In the genomic region with DNA sequence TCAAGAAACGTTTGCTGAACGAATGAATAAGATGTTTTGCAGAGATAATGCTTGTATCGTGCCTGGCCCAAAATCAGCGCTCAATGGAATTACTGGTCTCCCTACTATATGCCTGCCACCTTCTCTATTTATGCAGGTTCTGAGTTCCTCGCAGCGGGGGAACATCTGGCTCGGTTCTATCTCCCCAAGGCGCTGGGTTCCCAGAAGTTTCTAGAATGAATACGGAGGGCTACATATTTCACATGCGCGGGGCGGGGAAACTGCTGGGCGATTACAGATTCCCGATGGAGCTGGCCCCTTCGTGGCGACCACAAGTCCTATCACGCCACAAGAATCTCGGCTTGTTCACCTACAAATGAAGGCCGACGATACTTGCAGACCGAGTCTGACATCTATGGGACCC, we compare ENCODE assay signal across 8 cellular contexts. TPM values are rescaled to one million over a fixed set of nuclear protein-coding genes. Genes with fewer than 3 reads are reported as not detected.
A peak's percentile ranks its signal among the peaks of the same experiment; 100 is the strongest.
DNase-seq lines count a peak whose midpoint lies in the region.

No MANE protein-coding gene starts in this region.

- H3K36me3 ChIP-seq in Karpas-422 (ENCODE audit: insufficient read depth, low read length) (peaks cover 14% of the 10 kb centered on the region; the same call in 1 of the 2 replicates), mesodermal cell (ENCODE audit: control insufficient read depth, insufficient read depth, low read length) (peaks cover 21% of the 10 kb centered on the region)

- peaks cover 46% of the 10 kb centered on the region for H3K79me2 ChIP-seq in Karpas-422 (ENCODE audit: low read length)

- H3K4me1 ChIP-seq in Karpas-422 (ENCODE audit: low read length) (peaks cover 31% of the 10 kb centered on the region), mesodermal cell (ENCODE audit: control insufficient read depth, insufficient read depth, low read length, poor library complexity, severe bottlenecking) (peaks cover 3% of the 10 kb centered on the region)

- H3K9ac ChIP-seq in Karpas-422 (ENCODE audit: low read length) = peak overlapping the region; percentile 88

- peak overlapping the region; percentile 86 for H3K4me3 ChIP-seq in Karpas-422 (ENCODE audit: low read length)
- peak overlapping the region; percentile 85 for H3K4me3 ChIP-seq in mesodermal cell (ENCODE audit: extremely low read depth, insufficient read depth, low read length, poor library complexity, severe bottlenecking)

- H3K4me3 Mint-ChIP-seq in activated naive CD4-positive, alpha-beta T cell treated with anti-CD3 and anti-CD28 coated beads, Interleukin-2, amount 50 U/mL, for 24 hours = peak overlapping the region; percentile 94

- peaks cover 7% of the 10 kb centered on the region for H3K36me3 Mint-ChIP-seq in activated naive CD4-positive, alpha-beta T cell treated with anti-CD3 and anti-CD28 coated beads, Interleukin-2, amount 50 U/mL, for 24 hours

- H3K27ac Mint-ChIP-seq in activated naive CD4-positive, alpha-beta T cell treated with anti-CD3 and anti-CD28 coated beads, Interleukin-2, amount 50 U/mL, for 24 hours = peak overlapping the region; percentile 98

- H3K9me2 ChIP-seq in Karpas-422 (replicated peaks; ENCODE audit: insufficient read depth, low read length) = no peaks in the 10 kb centered on the region

- no peaks in the 10 kb centered on the region for H3K9me3 Mint-ChIP-seq in activated naive CD4-positive, alpha-beta T cell treated with anti-CD3 and anti-CD28 coated beads, Interleukin-2, amount 50 U/mL, for 24 hours

- H2AFZ ChIP-seq in Karpas-422 (ENCODE audit: low read length) = peak overlapping the region; percentile 83

- peaks cover 4% of the 10 kb centered on the region; the same call in 1 of the 2 replicates for H4K20me1 ChIP-seq in Karpas-422 (ENCODE audit: insufficient read depth, low read depth, low read length)

- no peaks in the 10 kb centered on the region for H3K27me3 Mint-ChIP-seq in activated naive CD4-positive, alpha-beta T cell treated with anti-CD3 and anti-CD28 coated beads, Interleukin-2, amount 50 U/mL, for 24 hours

- H3K27me3 ChIP-seq in Karpas-422 (ENCODE audit: low read length) = no peaks in the 10 kb centered on the region

- H3K27ac ChIP-seq in Karpas-422 (ENCODE audit: low read length) (peak overlapping the region; percentile 47), caudate nucleus (ENCODE audit: low read depth, low read length) (peak overlapping the region; percentile 97), mesodermal cell (ENCODE audit: low read depth, low read length, severe bottlenecking) (peak overlapping the region; percentile 78)

- no peak for DNase-seq in activated naive CD4-positive, alpha-beta T cell (lab: John Stamatoyannopoulos, UW)
- DNase-seq in Karpas-422 (peak; percentile 76), caudate nucleus (lab: John Stamatoyannopoulos, UW) (peak in 8 of 61 donors; percentile 47 to 75 (median 63)), NCI-H2107 (lab: John Stamatoyannopoulos, UW) (no peak), NCI-H1417 (lab: John Stamatoyannopoulos, UW) (no peak), glomerular visceral epithelial cell (ENCODE audit: extremely low spot score) (no peak)

- H3K4me1 Mint-ChIP-seq in activated naive CD4-positive, alpha-beta T cell treated with anti-CD3 and anti-CD28 coated beads, Interleukin-2, amount 50 U/mL, for 24 hours = peaks cover 31% of the 10 kb centered on the region

- WGBS in mesodermal cell (ENCODE audit: insufficient coverage in 2 of 2), 2 experiments = 0% methylated on average over 14 to 16 of the region's 21 CpGs

- H3K9me3 ChIP-seq in Karpas-422 (ENCODE audit: low read length) (no peaks in the 10 kb centered on the region), mesodermal cell (ENCODE audit: control insufficient read depth, low read length) (no peaks in the 10 kb centered on the region)

- peak overlapping the region; percentile 99 for H3K4me2 ChIP-seq in Karpas-422 (ENCODE audit: low read depth, low read length, poor library complexity, severe bottlenecking)

RNA-seq across cellular contexts. Expression of a gene that starts 0.4 kb away (rescaled TPM):
- 59.4 and 68.4 TPM in 2 replicates for total RNA-seq in Karpas-422 (2014; rRNA removed; shearing (Covaris generic); ENCODE audit: low replicate concordance)
- polyA plus RNA-seq in mesodermal cell (2013, experiment 1 of 2) = 39.7 TPM
- polyA plus RNA-seq in mesodermal cell (2013, experiment 2 of 2) = 34.4 TPM

RNA-seq across cellular contexts. Expression of a gene that starts 20.4 kb away (rescaled TPM):
- total RNA-seq in Karpas-422 (2014; rRNA removed; shearing (Covaris generic); ENCODE audit: low replicate concordance) = 62.1 and 106 TPM in 2 replicates
- 86.1 TPM for polyA plus RNA-seq in mesodermal cell (2013, experiment 1 of 2)
- polyA plus RNA-seq in mesodermal cell (2013, experiment 2 of 2) = 71.8 TPM

RNA-seq across cellular contexts. Expression of a gene that starts 37.9 kb away (rescaled TPM):
- not detected in 2 replicates for total RNA-seq in Karpas-422 (2014; rRNA removed; shearing (Covaris generic); ENCODE audit: low replicate concordance)
- polyA plus RNA-seq in mesodermal cell (2013, experiment 1 of 2) = not detected
- polyA plus RNA-seq in mesodermal cell (2013, experiment 2 of 2) = not detected

RNA-seq across cellular contexts. Expression of a gene that starts 39.9 kb away (rescaled TPM):
- total RNA-seq in Karpas-422 (2014; rRNA removed; shearing (Covaris generic); ENCODE audit: low replicate concordance) = 212 and 265 TPM in 2 replicates
- polyA plus RNA-seq in mesodermal cell (2013, experiment 1 of 2) = 612 TPM
- 553 TPM for polyA plus RNA-seq in mesodermal cell (2013, experiment 2 of 2)

RNA-seq across cellular contexts. Expression of a gene that starts 51.3 kb away (rescaled TPM):
- total RNA-seq in Karpas-422 (2014; rRNA removed; shearing (Covaris generic); ENCODE audit: low replicate concordance) = 61.6 and 62.9 TPM in 2 replicates
- polyA plus RNA-seq in mesodermal cell (2013, experiment 1 of 2) = 33.7 TPM
- polyA plus RNA-seq in mesodermal cell (2013, experiment 2 of 2) = 27.1 TPM

Comparison
In these comparisons a context has a peak if more than half of its experiments do, and no peak if none do; other contexts are left out.
1. H3K27ac ChIP-seq: peak in every context shown above with its lines; median percentile 97 in caudate nucleus; 78 in mesodermal cell; 47 in Karpas-422.